1 cellular context compared by ENCODE assay signal in the genomic region with DNA sequence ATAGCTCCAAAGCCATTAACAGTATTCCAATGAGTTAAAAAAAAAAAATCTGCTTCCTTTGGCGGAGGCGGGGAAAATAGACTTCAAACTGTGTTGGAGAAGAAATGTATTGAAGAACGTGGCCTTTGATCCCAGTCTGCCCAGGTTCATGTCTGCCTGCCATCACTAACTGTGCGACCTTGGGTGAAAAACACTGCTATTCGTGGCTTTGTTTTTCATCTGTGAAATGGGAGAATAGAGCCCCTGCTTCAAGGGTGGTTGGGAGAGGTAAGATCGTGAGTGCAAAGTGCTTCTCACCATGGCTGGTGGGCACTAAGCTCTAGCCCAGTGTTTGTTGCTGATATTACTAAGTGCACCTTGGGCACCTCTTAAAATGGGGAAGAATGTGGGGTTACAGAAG.
TF ChIP-seq lines count a peak whose summit lies in the region.

No MANE protein-coding gene starts in this region.

TF ChIP-seq in HepG2, 621 proteins besides CTCF, POLR2A, EP300 and RAD21 (continued from another document):
- TF ChIP-seq, protein P1, sequence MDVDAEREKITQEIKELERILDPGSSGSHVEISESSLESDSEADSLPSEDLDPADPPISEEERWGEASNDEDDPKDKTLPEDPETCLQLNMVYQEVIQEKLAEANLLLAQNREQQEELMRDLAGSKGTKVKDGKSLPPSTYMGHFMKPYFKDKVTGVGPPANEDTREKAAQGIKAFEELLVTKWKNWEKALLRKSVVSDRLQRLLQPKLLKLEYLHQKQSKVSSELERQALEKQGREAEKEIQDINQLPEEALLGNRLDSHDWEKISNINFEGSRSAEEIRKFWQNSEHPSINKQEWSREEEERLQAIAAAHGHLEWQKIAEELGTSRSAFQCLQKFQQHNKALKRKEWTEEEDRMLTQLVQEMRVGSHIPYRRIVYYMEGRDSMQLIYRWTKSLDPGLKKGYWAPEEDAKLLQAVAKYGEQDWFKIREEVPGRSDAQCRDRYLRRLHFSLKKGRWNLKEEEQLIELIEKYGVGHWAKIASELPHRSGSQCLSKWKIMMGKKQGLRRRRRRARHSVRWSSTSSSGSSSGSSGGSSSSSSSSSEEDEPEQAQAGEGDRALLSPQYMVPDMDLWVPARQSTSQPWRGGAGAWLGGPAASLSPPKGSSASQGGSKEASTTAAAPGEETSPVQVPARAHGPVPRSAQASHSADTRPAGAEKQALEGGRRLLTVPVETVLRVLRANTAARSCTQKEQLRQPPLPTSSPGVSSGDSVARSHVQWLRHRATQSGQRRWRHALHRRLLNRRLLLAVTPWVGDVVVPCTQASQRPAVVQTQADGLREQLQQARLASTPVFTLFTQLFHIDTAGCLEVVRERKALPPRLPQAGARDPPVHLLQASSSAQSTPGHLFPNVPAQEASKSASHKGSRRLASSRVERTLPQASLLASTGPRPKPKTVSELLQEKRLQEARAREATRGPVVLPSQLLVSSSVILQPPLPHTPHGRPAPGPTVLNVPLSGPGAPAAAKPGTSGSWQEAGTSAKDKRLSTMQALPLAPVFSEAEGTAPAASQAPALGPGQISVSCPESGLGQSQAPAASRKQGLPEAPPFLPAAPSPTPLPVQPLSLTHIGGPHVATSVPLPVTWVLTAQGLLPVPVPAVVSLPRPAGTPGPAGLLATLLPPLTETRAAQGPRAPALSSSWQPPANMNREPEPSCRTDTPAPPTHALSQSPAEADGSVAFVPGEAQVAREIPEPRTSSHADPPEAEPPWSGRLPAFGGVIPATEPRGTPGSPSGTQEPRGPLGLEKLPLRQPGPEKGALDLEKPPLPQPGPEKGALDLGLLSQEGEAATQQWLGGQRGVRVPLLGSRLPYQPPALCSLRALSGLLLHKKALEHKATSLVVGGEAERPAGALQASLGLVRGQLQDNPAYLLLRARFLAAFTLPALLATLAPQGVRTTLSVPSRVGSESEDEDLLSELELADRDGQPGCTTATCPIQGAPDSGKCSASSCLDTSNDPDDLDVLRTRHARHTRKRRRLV (CRISPR knock-in tag; IDR thresholded peaks at IDR 0.05) = no peak
- TF ChIP-seq ZNF629 (CRISPR knock-in tag; conservative IDR thresholded peaks at IDR 0.05) = peak; percentile 81
- TF ChIP-seq ZNF432 (CRISPR knock-in tag; IDR thresholded peaks at IDR 0.05; ENCODE audit: borderline replicate concordance) = 0 out of 2 replicates have a peak, but pooled peaks have one; percentile 33
- TF ChIP-seq HNF4A (CRISPR knock-in tag; IDR thresholded peaks at IDR 0.05) = peak; percentile 30
